In genomic region chr17:66459811-66460270, GRCh38 we compare ENCODE assay signal across 1 cellular context.
TF ChIP-seq lines count a peak whose summit lies in the region.

No MANE protein-coding gene starts in this region.

TF ChIP-seq in HepG2, 621 proteins besides CTCF, POLR2A, EP300 and RAD21 (continued from another document and continues in another):
- TF ChIP-seq PRDM4 (CRISPR knock-in tag; IDR thresholded peaks at IDR 0.05; ENCODE audit: borderline replicate concordance) (no peak), PHF20 (CRISPR knock-in tag; IDR thresholded peaks at IDR 0.05) (no peak), TFDP2 (CRISPR knock-in tag; IDR thresholded peaks at IDR 0.05) (peak; percentile 59), XRCC5 (optimal IDR thresholded peaks at IDR 0.05; ENCODE audit: low read length) (no peak), THRA (CRISPR knock-in tag; IDR thresholded peaks at IDR 0.05; ENCODE audit: borderline replicate concordance) (0 out of 2 replicates have a peak, but pooled peaks have one; percentile 63), ZNF44 (CRISPR knock-in tag; IDR thresholded peaks at IDR 0.05) (peak; percentile 62; the same call in 1 of the 2 replicates), ZSCAN12 (CRISPR knock-in tag; IDR thresholded peaks at IDR 0.05) (peak; percentile 71; the same call in 1 of the 2 replicates), ZNF101 (CRISPR knock-in tag; IDR thresholded peaks at IDR 0.05; ENCODE audit: borderline replicate concordance, low read depth) (no peak), MLXIP (CRISPR knock-in tag; IDR thresholded peaks at IDR 0.05; ENCODE audit: borderline replicate concordance) (no peak), THAP9 (CRISPR knock-in tag; IDR thresholded peaks at IDR 0.05; ENCODE audit: borderline replicate concordance) (no peak), ZSCAN25 (CRISPR knock-in tag; IDR thresholded peaks at IDR 0.05) (peak; percentile 46; the same call in 1 of the 2 replicates), ZNF740 (CRISPR knock-in tag; IDR thresholded peaks at IDR 0.05) (no peak), KLF13 (CRISPR knock-in tag; IDR thresholded peaks at IDR 0.05) (no peak), ZNF639 (CRISPR knock-in tag; conservative IDR thresholded peaks at IDR 0.05) (no peak), NFRKB (IDR thresholded peaks at IDR 0.05) (no peak), GTF3A (CRISPR knock-in tag; conservative IDR thresholded peaks at IDR 0.05) (no peak), HNRNPLL (IDR thresholded peaks at IDR 0.05; ENCODE audit: low read depth, low read length, poor library complexity, severe bottlenecking) (no peak), ZUFSP (CRISPR knock-in tag; IDR thresholded peaks at IDR 0.05; ENCODE audit: borderline replicate concordance) (no peak), U2AF2 (IDR thresholded peaks at IDR 0.05; ENCODE audit: low read depth, low read length) (no peak), CEBPG (CRISPR knock-in tag; IDR thresholded peaks at IDR 0.05) (peak; percentile 96), NR0B2 (CRISPR knock-in tag; IDR thresholded peaks at IDR 0.05) (no peak), KDM5A (IDR thresholded peaks at IDR 0.05; ENCODE audit: borderline replicate concordance, low read length) (peak; percentile 57; the same call in 1 of the 2 replicates), TSC22D2 (CRISPR knock-in tag; IDR thresholded peaks at IDR 0.05; ENCODE audit: borderline replicate concordance) (no peak), ZNF768 (CRISPR knock-in tag; IDR thresholded peaks at IDR 0.05) (no peak), ARNT (IDR thresholded peaks at IDR 0.05) (no peak), ZHX1 (CRISPR knock-in tag; IDR thresholded peaks at IDR 0.05; ENCODE audit: low read depth) (no peak), RFXAP (CRISPR knock-in tag; IDR thresholded peaks at IDR 0.05; ENCODE audit: borderline replicate concordance) (peak; percentile 85), IRF1 (CRISPR knock-in tag; IDR thresholded peaks at IDR 0.05; ENCODE audit: low read depth) (no peak), RFX1 (IDR thresholded peaks at IDR 0.05) (no peak), NFE2 (CRISPR knock-in tag; IDR thresholded peaks at IDR 0.05) (no peak), RCOR2 (CRISPR knock-in tag; IDR thresholded peaks at IDR 0.05) (peak; percentile 87; the same call in 1 of the 2 replicates), IKZF4 (CRISPR knock-in tag; IDR thresholded peaks at IDR 0.05; ENCODE audit: borderline replicate concordance, low read depth, not compliant biosample characterization) (peak; percentile 8), PBX2 (CRISPR knock-in tag; IDR thresholded peaks at IDR 0.05) (no peak), NFKBIZ (CRISPR knock-in tag; IDR thresholded peaks at IDR 0.05) (0 out of 2 replicates have a peak, but pooled peaks have one; percentile 49), ZBTB42 (CRISPR knock-in tag; IDR thresholded peaks at IDR 0.05) (no peak), TRIM22 (IDR thresholded peaks at IDR 0.05) (no peak)
